ENCODE assay signal across 14 cellular contexts in genomic region chrX:45322820-45323219, GRCh38.
DNase-seq lines count a peak whose midpoint lies in the region; ATAC-seq and TF ChIP-seq lines count a peak whose summit lies in the region.
"Had no signal": no experiment of that assay in that cellular context is flagged by ENCODE, and none has a peak within 500 bp of the region (broad histone marks: within the 10 kb centered on the region; RNA-seq: fewer than 3 reads in every experiment).

No MANE protein-coding gene starts in this region.

- H3K9me3 ChIP-seq in MG63: no peaks in the 10 kb centered on the region; the same call in 1 of the 2 replicates
- H3K9me3 ChIP-seq: BLaER1 treated with 17β-estradiol and CSF1 and Interleukin-3, amounts not matched to agents 10 nM and 100 nM; upper lobe of left lung had no signal

- ATAC-seq in HG02970 (IDR thresholded peaks at IDR 0.05; ENCODE audit: low FRiP score, unreplicated experiment): no peak
- ATAC-seq in HG03457 (IDR thresholded peaks at IDR 0.05; ENCODE audit: unreplicated experiment): no peak
- ATAC-seq: activated T-cell treated with anti-CD3 and anti-CD28 coated beads, Interleukin-2, amount 50 U/mL, for 4 hours; naive thymus-derived CD4-positive, alpha-beta T cell had no signal

- no peaks in the 10 kb centered on the region for H3K36me3 ChIP-seq in MG63
- H3K36me3 ChIP-seq: BLaER1 treated with 17β-estradiol and CSF1 and Interleukin-3, amounts not matched to agents 10 nM and 100 nM; upper lobe of left lung had no signal

- no peak for TF ChIP-seq CTCF in choroid plexus epithelial cell (conservative IDR thresholded peaks at IDR 0.05; ENCODE audit: low read depth, low read length)

- H3K4me3 ChIP-seq in MG63 (no peak overlapping the region), choroid plexus epithelial cell (ENCODE audit: low read depth, low read length) (no peak overlapping the region)
- H3K4me3 ChIP-seq: BLaER1 treated with 17β-estradiol and CSF1 and Interleukin-3, amounts not matched to agents 10 nM and 100 nM; upper lobe of left lung had no signal

- no peaks in the 10 kb centered on the region for H3K27me3 ChIP-seq in MG63
- H3K27me3 ChIP-seq: BLaER1 treated with 17β-estradiol and CSF1 and Interleukin-3, amounts not matched to agents 10 nM and 100 nM; upper lobe of left lung had no signal

- DNase-seq in Daoy (ENCODE audit: low read depth): peak; percentile 22
- peak; percentile 15 for DNase-seq in MG63
- DNase-seq in choroid plexus epithelial cell (ENCODE audit: low read depth): peak; percentile 56
- DNase-seq in kidney tubule cell (ENCODE audit: low spot score): peak; percentile 37
- DNase-seq in activated CD4-positive, alpha-beta T cell treated with anti-CD3 and anti-CD28 coated beads, Interleukin-2, amount 50 U/mL, for 1 hour: no peak
- no peak for DNase-seq in T1000 (lab: John Stamatoyannopoulos, UW)
- DNase-seq: activated T-cell treated with anti-CD3 and anti-CD28 coated beads, Interleukin-2, amount 50 U/mL, for 4 hours; left ventricle myocardium superior; Right ventricle myocardium superior had no signal

Comparison
In these comparisons a context has a peak if more than half of its experiments do, and no peak if none do; other contexts are left out.
1. DNase-seq: peak in Daoy (single experiment), MG63 (single experiment), choroid plexus epithelial cell (single experiment) and kidney tubule cell (single experiment); none in activated CD4-positive, alpha-beta T cell treated with anti-CD3 and anti-CD28 coated beads, Interleukin-2, amount 50 U/mL, for 1 hour (single experiment) and T1000 (single experiment).